Comparison of ENCODE assay signal across 7 cellular contexts in the genomic region with DNA sequence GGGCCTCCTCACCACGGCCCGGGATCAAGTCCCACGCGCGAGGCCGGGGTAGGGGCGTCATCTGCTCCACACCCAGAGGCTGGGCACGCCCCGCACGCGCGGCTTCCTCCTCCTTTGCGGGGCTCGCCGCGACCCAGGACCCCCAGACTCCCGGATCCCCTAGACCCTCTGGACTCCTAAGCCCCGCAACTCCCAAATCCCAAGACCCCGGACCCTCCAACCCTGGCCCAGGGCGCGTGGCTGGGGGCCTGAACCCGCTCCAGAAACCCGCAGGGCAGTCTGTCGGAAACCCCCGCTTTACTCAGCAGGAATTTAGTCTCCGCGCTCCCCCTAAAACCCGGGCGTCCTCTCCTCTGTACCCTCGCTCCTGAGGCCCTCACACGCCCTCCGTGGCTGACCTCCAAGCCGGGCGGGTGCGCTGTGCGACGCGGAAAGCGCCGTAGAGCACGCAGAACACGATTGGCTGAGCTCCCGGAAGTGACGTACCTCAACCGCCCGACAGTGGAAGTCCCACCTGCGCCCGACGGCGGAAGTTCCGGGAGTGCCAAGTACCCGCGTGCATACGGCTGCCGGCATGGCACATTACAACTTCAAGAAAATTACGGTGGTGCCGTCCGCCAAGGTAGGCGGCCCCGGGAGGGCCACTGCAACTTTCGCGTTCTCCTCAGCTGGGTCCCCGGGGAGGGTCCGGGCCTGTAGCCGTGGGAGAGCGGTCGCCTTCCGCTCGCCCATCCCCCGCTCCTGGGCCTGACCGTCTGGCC.
DNase-seq lines count a peak whose midpoint lies in the region; ATAC-seq, FAIRE-seq and TF ChIP-seq lines count a peak whose summit lies in the region.

TSS of gene GTPBP4 (plus strand) at position 529 of the 761 bp plus-strand sequence. CDS start at position 575, 46 bp downstream.

- peak within 1 kb of the TSS; percentile 99 for H3K4me3 ChIP-seq in astrocyte of the spinal cord (ENCODE audit: low read depth, low read length)
- peak within 1 kb of the TSS; percentile 97 for H3K4me3 ChIP-seq in retinal pigment epithelial cell (ENCODE audit: low read length)

- ATAC-seq in HG02973 (IDR thresholded peaks at IDR 0.05; ENCODE audit: unreplicated experiment): peak; percentile 90

- DNase-seq in GM18507 (ENCODE audit: extremely low spot score, insufficient read length, low read depth): peak; percentile 98
- DNase-seq in NCI-H1930 (lab: John Stamatoyannopoulos, UW): peak; percentile 44 to 77
- peak; percentile 77 for DNase-seq in T1000 (lab: John Stamatoyannopoulos, UW)
- DNase-seq in astrocyte of the spinal cord (ENCODE audit: low read depth, low spot score): peak; percentile 96
- DNase-seq in hypothalamus (lab: John Stamatoyannopoulos, UW): peak; percentile 72 to 98 (median 95)
- DNase-seq in retinal pigment epithelial cell (ENCODE audit: low read depth): peak; percentile 89

- FAIRE-seq in GM18507 (lab: Jason Lieb, UNC): peak; percentile 96

- TF ChIP-seq CTCF in astrocyte of the spinal cord (IDR thresholded peaks at IDR 0.05; ENCODE audit: low read depth, low read length): no peak
- TF ChIP-seq CTCF in retinal pigment epithelial cell (conservative IDR thresholded peaks at IDR 0.05; ENCODE audit: low read depth, low read length): peak; percentile 7

- in situ Hi-C loops in astrocyte of the spinal cord (cut with HindIII; ENCODE audit: low sequenced_read_pairs): no loop called here

Comparison
In these comparisons a context has a peak if more than half of its experiments do, and no peak if none do; other contexts are left out.
1. Peak in every context shown above with its lines: DNase-seq, ATAC-seq and H3K4me3 ChIP-seq.